In the genomic region with DNA sequence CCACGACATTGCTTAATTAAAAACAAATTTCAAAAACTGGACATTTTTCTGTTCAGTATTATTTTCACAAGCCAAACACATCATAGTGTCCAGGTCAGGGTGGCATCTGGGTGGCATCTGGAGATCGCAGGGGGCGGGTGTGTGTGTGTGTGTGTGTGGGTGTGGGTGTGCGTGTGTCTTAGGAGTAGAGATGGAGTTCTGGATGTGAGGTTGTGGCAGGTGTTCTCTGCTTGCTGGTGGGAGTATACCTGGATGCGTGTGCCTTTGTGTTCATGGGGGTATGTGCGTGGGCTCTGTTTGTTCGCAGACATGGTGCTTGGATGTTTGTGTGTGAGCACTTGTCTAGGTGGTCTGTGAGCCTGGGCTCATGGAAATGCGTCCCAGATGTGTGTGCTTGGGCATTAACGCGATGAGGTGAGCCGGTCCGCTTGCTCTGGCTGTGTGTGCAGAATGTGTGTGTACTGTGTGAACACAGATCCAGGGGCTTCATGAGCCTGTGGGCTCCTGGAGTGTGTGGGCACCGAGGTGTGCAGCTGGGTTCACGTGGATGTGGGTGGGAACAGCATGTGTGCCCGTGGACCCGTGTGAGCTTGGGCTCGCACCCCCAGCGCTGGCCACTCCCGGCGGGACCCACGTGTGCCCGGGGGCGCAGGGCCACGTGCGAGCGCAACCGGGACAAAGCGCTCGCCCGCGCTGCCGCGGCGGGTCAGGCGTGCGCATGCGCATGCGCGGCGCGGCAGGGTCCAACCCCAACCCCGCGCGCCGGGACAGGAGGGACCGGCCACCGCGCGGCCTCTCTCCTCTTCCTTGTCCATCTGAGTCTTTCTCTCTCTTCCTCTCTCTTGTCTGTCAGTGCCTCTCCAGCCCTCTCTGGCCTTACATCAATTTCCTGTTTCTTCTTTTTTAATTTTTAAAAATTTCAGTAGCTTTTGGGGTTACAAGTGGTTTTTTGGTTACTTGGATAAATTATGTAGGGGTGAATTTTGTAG, we compare ENCODE assay signal across 8 cellular contexts.
DNase-seq lines count a peak whose midpoint lies in the region; ATAC-seq, FAIRE-seq and TF ChIP-seq lines count a peak whose summit lies in the region.

No MANE protein-coding gene starts in this region.

- H3K27me3 Mint-ChIP-seq in activated CD4-positive, alpha-beta memory T cell treated with anti-CD3 and anti-CD28 coated beads for 36 hours, result peaks cover 23% of the 10 kb centered on the region
- peaks cover 4% of the 10 kb centered on the region for H3K27me3 Mint-ChIP-seq in nephron (ENCODE audit: low read depth)

- ATAC-seq in HG02642 (IDR thresholded peaks at IDR 0.05; ENCODE audit: poor library complexity, unreplicated experiment), result no peak

- no peak overlapping the region for H3K27ac ChIP-seq in transverse colon

- no peak for TF ChIP-seq EP300 in transverse colon (IDR thresholded peaks at IDR 0.05; ENCODE audit: low read depth)

- peaks cover 13% of the 10 kb centered on the region for H3K4me1 Mint-ChIP-seq in activated CD4-positive, alpha-beta memory T cell treated with anti-CD3 and anti-CD28 coated beads for 36 hours (ENCODE audit: low read depth)
- H3K4me1 Mint-ChIP-seq in nephron, result peaks cover 49% of the 10 kb centered on the region

- WGBS in transverse colon (ENCODE audit: low coverage in 1 of 2), 2 donors, result 13 to 33% methylated on average over 5 to 42 of the region's 49 CpGs

- in situ Hi-C loops in transverse colon (cut with MboI; ENCODE audit: low pct_ligation_motif_present in 1 of 4, low pct_unique_long_range_greater_than_20kb in 1 of 4, low sequenced_read_pairs in 3 of 4), result loop anchor here in 1 of 4 donors (10.0 kb wide), 1 partner anchor 128 kb away; no protein-coding TSS in a partner anchor

- CTCF ChIA-PET in activated CD4-positive, alpha-beta memory T cell treated with anti-CD3 and anti-CD28 coated beads for 36 hours (lab: Charles Lee), result interaction anchor here (1.0 kb wide), 1 partner anchor 22 kb away, joined by 3 read pairs; no protein-coding TSS in a partner anchor

- no peaks in the 10 kb centered on the region for H3K9me3 ChIP-seq in transverse colon

- POLR2A ChIA-PET in activated CD4-positive, alpha-beta memory T cell treated with anti-CD3 and anti-CD28 coated beads for 36 hours (lab: Charles Lee), result no interaction called here

- H3K4me3 Mint-ChIP-seq in activated CD4-positive, alpha-beta memory T cell treated with anti-CD3 and anti-CD28 coated beads for 36 hours, result peak overlapping the region; percentile 18
- peak overlapping the region; percentile 72 to 76 (median 72) for H3K4me3 Mint-ChIP-seq in nephron

- H3K27me3 ChIP-seq in transverse colon, result peaks cover 31% of the 10 kb centered on the region

- TF ChIP-seq POLR2A in GM12891 (IDR thresholded peaks at IDR 0.05; ENCODE audit: low read depth, low read length), result peak; percentile 15; the same call in 1 of the 2 replicates
- no peak for TF ChIP-seq POLR2A in erythroblast (IDR thresholded peaks at IDR 0.05; ENCODE audit: low read length)
- no peak for TF ChIP-seq POLR2A in transverse colon (IDR thresholded peaks at IDR 0.05)

- no peaks in the 10 kb centered on the region for H3K36me3 ChIP-seq in transverse colon

- DNase-seq in AG09309 (ENCODE audit: low read depth), result no peak
- peak; percentile 83 for DNase-seq in GM12891 (ENCODE audit: insufficient read length, low spot score)
- DNase-seq in NCI-H1105 treated with DMSO at 0.1 percent for 48 hours (lab: John Stamatoyannopoulos, UW), result peak; percentile 65
- DNase-seq in activated CD4-positive, alpha-beta memory T cell treated with anti-CD3 and anti-CD28 coated beads for 36 hours, result peak; percentile 47
- peak; percentile 56 to 66 for DNase-seq in erythroblast (lab: John Stamatoyannopoulos, UW)
- DNase-seq in transverse colon, result peak; percentile 47

- H3K4me1 ChIP-seq in transverse colon, result peaks cover 7 to 32% (median 12%) of the 10 kb centered on the region in 4 donors

- no peak for TF ChIP-seq CTCF in AG09309 (IDR thresholded peaks at IDR 0.05; ENCODE audit: control insufficient read depth, insufficient read depth, low read depth, low read length, missing control alignments)
- no peak for TF ChIP-seq CTCF in nephron (IDR thresholded peaks at IDR 0.05; ENCODE audit: unreplicated experiment in 3 of 3)
- TF ChIP-seq CTCF in transverse colon (IDR thresholded peaks at IDR 0.05), result no peak

- H3K9me3 Mint-ChIP-seq in activated CD4-positive, alpha-beta memory T cell treated with anti-CD3 and anti-CD28 coated beads for 36 hours, result no peaks in the 10 kb centered on the region
- H3K9me3 Mint-ChIP-seq in nephron, result no peaks in the 10 kb centered on the region

- FAIRE-seq in GM12891 (lab: Jason Lieb, UNC), result peak; percentile 91

- peak overlapping the region; percentile 41 for H3K4me3 ChIP-seq in AG09309 (ENCODE audit: control insufficient read depth, low read depth, low read length)
- peak overlapping the region; percentile 10 to 42 (median 21) for H3K4me3 ChIP-seq in transverse colon

- H3K27ac Mint-ChIP-seq in activated CD4-positive, alpha-beta memory T cell treated with anti-CD3 and anti-CD28 coated beads for 36 hours, result no peak overlapping the region
- H3K27ac Mint-ChIP-seq in nephron, result peak overlapping the region in 2 of 3 experiments; percentile 71 to 78

- intact Hi-C loops in activated CD4-positive, alpha-beta memory T cell treated with anti-CD3 and anti-CD28 coated beads for 36 hours (cut with micrococcal nuclease), result loop anchor here (2.0 kb wide), 1 partner anchor 122 kb away; no protein-coding TSS in a partner anchor
- intact Hi-C loops in transverse colon (cut with DNase I; ENCODE audit: low total_unique reads), result no loop called here

- no peaks in the 10 kb centered on the region for H3K36me3 Mint-ChIP-seq in activated CD4-positive, alpha-beta memory T cell treated with anti-CD3 and anti-CD28 coated beads for 36 hours
- H3K36me3 Mint-ChIP-seq in nephron (ENCODE audit: low read depth), result peaks cover 10% of the 10 kb centered on the region

TF ChIP-seq in GM12891, 5 proteins besides CTCF, POLR2A, EP300 and RAD21:
- TF ChIP-seq POU2F2 (IDR thresholded peaks at IDR 0.05; ENCODE audit: low read depth, low read length) (peak; percentile 78), POLR2AphosphoS5 (IDR thresholded peaks at IDR 0.05; ENCODE audit: low read depth, low read length) (peak; percentile 61; the same call in 1 of the 2 replicates), PAX5 (IDR thresholded peaks at IDR 0.05; ENCODE audit: insufficient read depth, low read length, severe bottlenecking) (no peak), SPI1 (IDR thresholded peaks at IDR 0.05; ENCODE audit: low read depth, low read length) (no peak), TAF1 (IDR thresholded peaks at IDR 0.05; ENCODE audit: low read depth, low read length) (no peak)
